ENCODE assay signal across 1 cellular context in genomic region chr17:59331929-59332889, GRCh38.
TF ChIP-seq lines count a peak whose summit lies in the region.

No MANE protein-coding gene starts in this region.

TF ChIP-seq in GM12878, 131 proteins besides CTCF, POLR2A, EP300 and RAD21 (continued from another document):
- TF ChIP-seq CUX1 (IDR thresholded peaks at IDR 0.05; ENCODE audit: insufficient replicate concordance, low read depth, low read length), result no peak
- no peak for TF ChIP-seq TCF7 (IDR thresholded peaks at IDR 0.05; ENCODE audit: borderline replicate concordance)
- no peak for TF ChIP-seq JUNB (IDR thresholded peaks at IDR 0.05)
- no peak for TF ChIP-seq RFX5 (IDR thresholded peaks at IDR 0.05; ENCODE audit: low read depth, low read length)
- no peak for TF ChIP-seq CEBPZ (IDR thresholded peaks at IDR 0.05; ENCODE audit: low read depth, low read length)
- TF ChIP-seq MTA2 (IDR thresholded peaks at IDR 0.05; ENCODE audit: low read depth), result no peak
- peak; percentile 61 for TF ChIP-seq TAF1 (IDR thresholded peaks at IDR 0.05; ENCODE audit: borderline replicate concordance, low read depth, low read length)
- no peak for TF ChIP-seq YY1 (IDR thresholded peaks at IDR 0.05; ENCODE audit: low read depth, low read length)
